ENCODE assay signal across 8 cellular contexts in the genomic region with DNA sequence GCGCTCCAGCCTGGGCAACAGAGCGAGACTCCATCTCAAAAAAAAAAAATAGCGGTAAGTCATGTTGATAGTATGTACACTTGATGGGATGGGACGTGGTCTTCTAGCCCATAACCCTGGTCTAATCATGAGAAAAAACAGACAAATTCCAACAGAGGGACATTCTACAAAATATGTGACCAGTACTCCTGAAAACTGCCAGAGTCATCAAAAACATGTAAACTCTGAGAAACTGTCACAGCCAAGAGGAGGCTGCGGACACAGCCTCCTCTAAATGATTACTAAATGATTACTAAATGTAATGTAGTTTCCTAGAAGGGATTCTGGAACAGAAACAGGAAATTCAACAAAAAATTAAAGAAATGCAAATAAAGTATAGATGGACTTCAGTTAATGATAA.
"Had no signal": no experiment of that assay in that cellular context is flagged by ENCODE, and none has a peak within 500 bp of the region (broad histone marks: within the 10 kb centered on the region; RNA-seq: fewer than 3 reads in every experiment).

No MANE protein-coding gene starts in this region.

- DNase-seq: Karpas-422, KBM-7, KG1 had no signal

- H3K4me3 Mint-ChIP-seq: IgD-negative memory B cell had no signal

- FAIRE-seq: HTR-8/SVneo, K562 had no signal

- H3K27ac Mint-ChIP-seq: IgD-negative memory B cell had no signal

- H3K4me3 ChIP-seq: K562 had no signal

- H3K4me1 Mint-ChIP-seq: IgD-negative memory B cell had no signal

- H3K27ac ChIP-seq: HL-60, KMS-11 had no signal

- H3K9ac ChIP-seq: KMS-11 had no signal

- ATAC-seq: K562 had no signal

- H3K4me2 ChIP-seq: KMS-11 had no signal

- H3K27me3 Mint-ChIP-seq: IgD-negative memory B cell had no signal
